Comparison of ENCODE assay signal across 17 cellular contexts in genomic region chr2:219405451-219405850, GRCh38. TPM values are rescaled to one million over a fixed set of nuclear protein-coding genes. Genes with fewer than 3 reads are reported as not detected.
DNase-seq lines count a peak whose midpoint lies in the region; ATAC-seq and TF ChIP-seq lines count a peak whose summit lies in the region.
"Had no signal": no experiment of that assay in that cellular context is flagged by ENCODE, and none has a peak within 500 bp of the region (broad histone marks: within the 10 kb centered on the region; RNA-seq: fewer than 3 reads in every experiment).

No MANE protein-coding gene starts in this region.

- H3K18ac ChIP-seq in H9 (ENCODE audit: insufficient read length, low read depth, low read length): no peak overlapping the region

- TF ChIP-seq CTCF in H9 (conservative IDR thresholded peaks at IDR 0.05) (peak; percentile 50), epithelial cell of proximal tubule (conservative IDR thresholded peaks at IDR 0.05; ENCODE audit: low read depth, low read length) (peak; percentile 31), gastrocnemius medialis (IDR thresholded peaks at IDR 0.05 in 4 of 5, conservative IDR thresholded peaks at IDR 0.05 in 1 of 5) (peak; percentile 26 to 63 (median 48))

- H2AFZ ChIP-seq in H9 (ENCODE audit: low read length): no peak overlapping the region
- H2AFZ ChIP-seq: parathyroid adenoma had no signal

- H2AK5ac ChIP-seq in H9 (ENCODE audit: insufficient read length, low read length): no peak overlapping the region

- no peak overlapping the region for H4K8ac ChIP-seq in H9 (replicated peaks; ENCODE audit: insufficient read length, low read depth, low read length)

- TF ChIP-seq POLR2A in gastrocnemius medialis (IDR thresholded peaks at IDR 0.05): no peak

- no peak overlapping the region for H3K23ac ChIP-seq in H9 (ENCODE audit: insufficient read length, low read depth, low read length)

- POLR2A ChIA-PET in activated CD8-positive, alpha-beta T cell treated with anti-CD3 and anti-CD28 coated beads, Interleukin-2, amount 10 ng/mL, durations not matched to agents 7 days and 5 days (lab: Charles Lee): no interaction called here

- H3K23me2 ChIP-seq in H9 (ENCODE audit: insufficient read length, low read depth, low read length, poor library complexity, severe bottlenecking): no peaks in the 10 kb centered on the region

- H3K27ac ChIP-seq in H9 (ENCODE audit: insufficient read length, low read depth, low read length): no peak overlapping the region
- peak overlapping the region; percentile 92 to 99 (median 98) for H3K27ac ChIP-seq in gastrocnemius medialis
- H3K27ac ChIP-seq: parathyroid adenoma had no signal

- H3T11ph ChIP-seq in H9 (ENCODE audit: low read length): no peak overlapping the region

- H3K27me3 ChIP-seq in H9 (ENCODE audit: insufficient read depth, low read length): no peaks in the 10 kb centered on the region
- H3K27me3 ChIP-seq in gastrocnemius medialis: no peaks in the 10 kb centered on the region

- peak overlapping the region in 1 of 3 experiments; percentile 30; a peak in 1 of 7 replicates for H3K27ac Mint-ChIP-seq in H9
- H3K27ac Mint-ChIP-seq in activated CD8-positive, alpha-beta T cell treated with anti-CD3 and anti-CD28 coated beads, Interleukin-2, amount 10 ng/mL, durations not matched to agents 7 days and 5 days: no peak overlapping the region
- H3K27ac Mint-ChIP-seq: activated naive CD8-positive, alpha-beta T cell treated with anti-CD3 and anti-CD28 coated beads, Interleukin-2, amount 50 U/mL, for 24 hours; B cell; stimulated activated effector memory CD8-positive, alpha-beta T cell treated with anti-CD3 and anti-CD28 coated beads, Interleukin-12 subunit alpha, Interleukin-12 subunit beta, amount 100 ng/mL, for 72 hours had no signal

- H2BK120ac ChIP-seq in H9 (ENCODE audit: low read depth, low read length, poor library complexity, severe bottlenecking): no peak overlapping the region

- H3K36me3 Mint-ChIP-seq in H9 (ENCODE audit: insufficient read depth in 1 of 3, low read depth in 3 of 3): no peaks in the 10 kb centered on the region
- H3K36me3 Mint-ChIP-seq in activated CD8-positive, alpha-beta T cell treated with anti-CD3 and anti-CD28 coated beads, Interleukin-2, amount 10 ng/mL, durations not matched to agents 7 days and 5 days (ENCODE audit: low read depth): no peaks in the 10 kb centered on the region
- H3K36me3 Mint-ChIP-seq: stimulated activated effector memory CD8-positive, alpha-beta T cell treated with anti-CD3 and anti-CD28 coated beads, Interleukin-12 subunit alpha, Interleukin-12 subunit beta, amount 100 ng/mL, for 72 hours had no signal

- H3K27me3 Mint-ChIP-seq in H9 (ENCODE audit: low read depth): peaks cover 8% of the 10 kb centered on the region
- peaks cover 6% of the 10 kb centered on the region for H3K27me3 Mint-ChIP-seq in activated CD8-positive, alpha-beta T cell treated with anti-CD3 and anti-CD28 coated beads, Interleukin-2, amount 10 ng/mL, durations not matched to agents 7 days and 5 days (ENCODE audit: low read depth)

- H3K4me1 ChIP-seq in H9 (ENCODE audit: insufficient read depth, low read length) (no peaks in the 10 kb centered on the region), gastrocnemius medialis (peaks cover 25 to 68% of the 10 kb centered on the region in 2 donors)
- H3K4me1 ChIP-seq: parathyroid adenoma had no signal

- no peaks in the 10 kb centered on the region; a peak in 1 of 5 replicates for H3K9me3 Mint-ChIP-seq in H9
- H3K9me3 Mint-ChIP-seq in activated CD8-positive, alpha-beta T cell treated with anti-CD3 and anti-CD28 coated beads, Interleukin-2, amount 10 ng/mL, durations not matched to agents 7 days and 5 days (ENCODE audit: insufficient read depth): no peaks in the 10 kb centered on the region
- H3K9me3 Mint-ChIP-seq: activated naive CD8-positive, alpha-beta T cell treated with anti-CD3 and anti-CD28 coated beads, Interleukin-2, amount 50 U/mL, for 24 hours; stimulated activated effector memory CD8-positive, alpha-beta T cell treated with anti-CD3 and anti-CD28 coated beads, Interleukin-12 subunit alpha, Interleukin-12 subunit beta, amount 100 ng/mL, for 72 hours had no signal

- H2BK5ac ChIP-seq in H9 (ENCODE audit: insufficient read length, low read length): no peak overlapping the region

- H2BK12ac ChIP-seq in H9 (ENCODE audit: insufficient read length, low read depth, low read length): no peak overlapping the region

- WGBS in H9 (ENCODE audit: extremely low coverage, insufficient read length, low lambda C conversion rate): no CpG with 5 or more reads among the region's 9 CpGs

- ATAC-seq in left colon: peak; percentile 44
- peak; percentile 35 to 49 for ATAC-seq in gastrocnemius medialis
- no peak for ATAC-seq in activated CD8-positive, alpha-beta T cell treated with anti-CD3 and anti-CD28 coated beads, Interleukin-2, amount 10 ng/mL, durations not matched to agents 7 days and 5 days
- ATAC-seq: activated CD4-positive, CD25-positive, alpha-beta regulatory T cell treated with anti-CD3 and anti-CD28 coated beads, Interleukin-2, amount 50 U/mL, for 24 hours; activated naive CD8-positive, alpha-beta T cell treated with anti-CD3 and anti-CD28 coated beads, Interleukin-2, amount 50 U/mL, for 24 hours; stimulated activated effector memory CD8-positive, alpha-beta T cell treated with anti-CD3 and anti-CD28 coated beads, Interleukin-12 subunit alpha, Interleukin-12 subunit beta, amount 100 ng/mL, for 72 hours had no signal

- no peaks in the 10 kb centered on the region for H3K79me2 ChIP-seq in H9 (ENCODE audit: insufficient read depth, low read length)
- H3K79me2 ChIP-seq: parathyroid adenoma had no signal

- no peak overlapping the region for H3K4me3 ChIP-seq in epithelial cell of proximal tubule (ENCODE audit: low read depth, low read length)
- H3K4me3 ChIP-seq in gastrocnemius medialis: no peak overlapping the region
- H3K4me3 ChIP-seq: lung had no signal

- H3K56ac ChIP-seq in H9 (ENCODE audit: insufficient read length, low read depth, low read length): no peak overlapping the region

- no peak overlapping the region for H3K4me2 ChIP-seq in H9 (ENCODE audit: insufficient read depth, insufficient read length, low read length)

- no peak overlapping the region for H3K9ac ChIP-seq in H9 (ENCODE audit: extremely low read depth, insufficient read length, low read length)
- H3K9ac ChIP-seq: parathyroid adenoma had no signal

- no peaks in the 10 kb centered on the region for H3K36me3 ChIP-seq in gastrocnemius medialis

- H3K9me3 ChIP-seq in H9 (ENCODE audit: control insufficient read depth, low read depth, low read length) (no peaks in the 10 kb centered on the region), gastrocnemius medialis (no peaks in the 10 kb centered on the region)

- H3K4ac ChIP-seq in H9 (ENCODE audit: low read depth, low read length): no peak overlapping the region

- CTCF ChIA-PET in activated CD8-positive, alpha-beta T cell treated with anti-CD3 and anti-CD28 coated beads, Interleukin-2, amount 10 ng/mL, durations not matched to agents 7 days and 5 days (lab: Charles Lee): interaction anchor here (5.5 to 5.8 kb wide), 2 partner anchors 14 to 124 kb away, joined by 56 to 104 read pairs; no protein-coding TSS in a partner anchor

- in situ Hi-C loops in gastrocnemius medialis (cut with MboI; ENCODE audit: low sequenced_read_pairs in 4 of 4): loop anchor here in 2 of 4 donors (10.0 kb wide), 1 partner anchor 49 kb away; no protein-coding TSS in a partner anchor

- no peak overlapping the region for H2BK15ac ChIP-seq in H9 (ENCODE audit: low read depth, low read length)

- no peaks in the 10 kb centered on the region for H3K79me1 ChIP-seq in H9 (ENCODE audit: insufficient read depth, low read depth, low read length, poor library complexity, severe bottlenecking)

- intact Hi-C loops in left colon (cut with DNase I, micrococcal nuclease): loop anchor here in 1 of 2 donors (10.0 kb wide), 1 partner anchor 129 kb away; no protein-coding TSS in a partner anchor
- intact Hi-C loops in gastrocnemius medialis (cut with DNase I; ENCODE audit: low total_unique reads): loop anchor here (1.0 kb wide), 3 partner anchors 13 to 48 kb away; partner anchors contain the start of genes DES and SPEG

- no peak overlapping the region for H3K4me3 Mint-ChIP-seq in H9
- H3K4me3 Mint-ChIP-seq in activated CD8-positive, alpha-beta T cell treated with anti-CD3 and anti-CD28 coated beads, Interleukin-2, amount 10 ng/mL, durations not matched to agents 7 days and 5 days: no peak overlapping the region
- H3K4me3 Mint-ChIP-seq: activated naive CD8-positive, alpha-beta T cell treated with anti-CD3 and anti-CD28 coated beads, Interleukin-2, amount 50 U/mL, for 24 hours; B cell; stimulated activated effector memory CD8-positive, alpha-beta T cell treated with anti-CD3 and anti-CD28 coated beads, Interleukin-12 subunit alpha, Interleukin-12 subunit beta, amount 100 ng/mL, for 72 hours had no signal

- DNase-seq in H9: peak; percentile 76
- DNase-seq in epithelial cell of proximal tubule (ENCODE audit: low read depth): no peak
- DNase-seq in left colon: peak in 1 of 2 donors; percentile 68
- peak; percentile 79 to 91 for DNase-seq in gastrocnemius medialis
- no peak for DNase-seq in RPMI8226
- no peak for DNase-seq in activated CD8-positive, alpha-beta T cell treated with anti-CD3 and anti-CD28 coated beads, Interleukin-2, amount 10 ng/mL, durations not matched to agents 7 days and 5 days
- DNase-seq in NCI-H774 (lab: John Stamatoyannopoulos, UW): no peak
- DNase-seq in HK-2 (ENCODE audit: unreplicated experiment): no peak
- DNase-seq: activated naive CD8-positive, alpha-beta T cell treated with anti-CD3 and anti-CD28 coated beads, Interleukin-2, amount 50 U/mL, for 24 hours; NCI-H1048; stimulated activated CD4-positive, alpha-beta T cell treated with anti-CD3 and anti-CD28 coated beads, Interleukin-2, amount 100 ng/mL, for 48 hours had no signal

- peaks cover 21 to 35% of the 10 kb centered on the region in 2 experiments for H3K4me1 Mint-ChIP-seq in H9
- no peaks in the 10 kb centered on the region for H3K4me1 Mint-ChIP-seq in activated CD8-positive, alpha-beta T cell treated with anti-CD3 and anti-CD28 coated beads, Interleukin-2, amount 10 ng/mL, durations not matched to agents 7 days and 5 days (ENCODE audit: low read depth)
- H3K4me1 Mint-ChIP-seq: activated naive CD8-positive, alpha-beta T cell treated with anti-CD3 and anti-CD28 coated beads, Interleukin-2, amount 50 U/mL, for 24 hours; B cell; stimulated activated effector memory CD8-positive, alpha-beta T cell treated with anti-CD3 and anti-CD28 coated beads, Interleukin-12 subunit alpha, Interleukin-12 subunit beta, amount 100 ng/mL, for 72 hours had no signal

- H4K20me1 ChIP-seq in H9 (ENCODE audit: control insufficient read depth, insufficient read depth, insufficient read length): no peaks in the 10 kb centered on the region

- H4K5ac ChIP-seq in H9 (ENCODE audit: insufficient read length, low read depth, low read length): no peak overlapping the region

- no peak overlapping the region for H4K91ac ChIP-seq in H9 (ENCODE audit: insufficient read length, low read depth, low read length)

- no peak overlapping the region for H3K14ac ChIP-seq in H9 (ENCODE audit: insufficient read depth, low read length)

- no peak overlapping the region for H2BK20ac ChIP-seq in H9 (ENCODE audit: low read depth, low read length, poor library complexity, severe bottlenecking)

RNA-seq across cellular contexts. Expression of gene DES, which starts 12.7 kb away (rescaled TPM):
- 3.0 and 4.6 TPM in 2 replicates for total RNA-seq in H9 (2021)
- total RNA-seq in epithelial cell of proximal tubule: not detected in 2 replicates
- total RNA-seq in left colon: 100 to 1,000 TPM in 1 of 2 donors, 10 to 100 TPM in 1; 18.5 to 706 TPM
- total RNA-seq in gastrocnemius medialis: over 10,000 TPM; 19,008 to 28,635 (median 23,575) TPM
- total RNA-seq in activated CD8-positive, alpha-beta T cell treated with anti-CD3 and anti-CD28 coated beads, Interleukin-2, amount 10 ng/mL, durations not matched to agents 7 days and 5 days: not detected
- total RNA-seq: B cell, HT-29 had no signal

RNA-seq across cellular contexts. Expression of gene DNPEP, which starts 17.7 kb away (rescaled TPM):
- 60.9 and 63.5 TPM in 2 replicates for total RNA-seq in H9 (2021)
- 40.0 and 54.0 TPM in 2 replicates for total RNA-seq in epithelial cell of proximal tubule
- total RNA-seq in left colon: 100 to 1,000 TPM in 1 of 2 donors, 10 to 100 TPM in 1; 94.2 to 130 TPM
- 100 to 1,000 TPM in 1 of 4 donors, 10 to 100 TPM in 3; 56.0 to 147 (median 65.3) TPM for total RNA-seq in gastrocnemius medialis
- 10 to 100 TPM; 58.1 to 59.7 TPM for total RNA-seq in activated CD8-positive, alpha-beta T cell treated with anti-CD3 and anti-CD28 coated beads, Interleukin-2, amount 10 ng/mL, durations not matched to agents 7 days and 5 days

RNA-seq across cellular contexts. Expression of gene SPEG, which starts 29.2 kb away (rescaled TPM):
- 23.7 and 25.2 TPM in 2 replicates for total RNA-seq in H9 (2021)
- total RNA-seq in epithelial cell of proximal tubule: 4.6 and 28.3 TPM in 2 replicates
- total RNA-seq in left colon: 10 to 100 TPM in 1 of 2 donors, 1 to 10 TPM in 1; 2.9 to 29.4 TPM
- total RNA-seq in gastrocnemius medialis: 100 to 1,000 TPM; 104 to 387 (median 222) TPM
- total RNA-seq in activated CD8-positive, alpha-beta T cell treated with anti-CD3 and anti-CD28 coated beads, Interleukin-2, amount 10 ng/mL, durations not matched to agents 7 days and 5 days: 10 to 100 TPM; 10.8 to 11.6 TPM

Comparison
In these comparisons a context has a peak if more than half of its experiments do, and no peak if none do; other contexts are left out.
1. DNase-seq: peak in H9 (single experiment) and gastrocnemius medialis (2 of 2); none in epithelial cell of proximal tubule (single experiment), RPMI8226 (single experiment), activated CD8-positive, alpha-beta T cell treated with anti-CD3 and anti-CD28 coated beads, Interleukin-2, amount 10 ng/mL, durations not matched to agents 7 days and 5 days (single experiment), NCI-H774 (single experiment) and HK-2 (single experiment).
2. RNA of gene DES, which starts 12.7 kb away (total RNA-seq): 19,008 to 28,635 TPM in gastrocnemius medialis; 18.5 to 706 TPM in left colon, 3.0 to 4.6 TPM in H9, not detected in epithelial cell of proximal tubule and not detected in activated CD8-positive, alpha-beta T cell treated with anti-CD3 and anti-CD28 coated beads, Interleukin-2, amount 10 ng/mL, durations not matched to agents 7 days and 5 days; every median in the first group is over 10 times any median in the second.
3. Peak in every context shown above with its lines, with median percentiles within 50 percentile points of each other: CTCF ChIP-seq.